Comparison of ENCODE assay signal across 24 cellular contexts in genomic region chr21:31879251-31879650, GRCh38. TPM values are rescaled to one million over a fixed set of nuclear protein-coding genes. Genes with fewer than 3 reads are reported as not detected.
A peak's percentile ranks its signal among the peaks of the same experiment; 100 is the strongest.
DNase-seq lines count a peak whose midpoint lies in the region; ATAC-seq, FAIRE-seq and TF ChIP-seq lines count a peak whose summit lies in the region.
"Had no signal": no experiment of that assay in that cellular context is flagged by ENCODE, and none has a peak within 500 bp of the region (broad histone marks: within the 10 kb centered on the region; RNA-seq: fewer than 3 reads in every experiment).

No MANE protein-coding gene starts in this region.

- TF ChIP-seq CTCF in WERI-Rb-1 (IDR thresholded peaks at IDR 0.05; ENCODE audit: low read depth, low read length), result no peak
- TF ChIP-seq CTCF in PC-3 (conservative IDR thresholded peaks at IDR 0.05; ENCODE audit: low read depth, low read length), result no peak

- peaks cover 18 to 33% of the 10 kb centered on the region in 2 donors for H3K27me3 Mint-ChIP-seq in CD4-positive, alpha-beta memory T cell

- CTCF ChIA-PET in PC-3 (lab: Charles Lee), result no interaction called here
- CTCF ChIA-PET in CD4-positive, alpha-beta memory T cell (lab: Charles Lee; ENCODE audit: partially characterized antibody), result no interaction called here

- H3K4me2 ChIP-seq in PC-3 (ENCODE audit: low read length), result no peak overlapping the region
- H3K4me2 ChIP-seq: SK-N-SH, smooth muscle cell had no signal

- peaks cover 0 to 5% (median 0%) of the 10 kb centered on the region in 4 donors for H3K4me1 Mint-ChIP-seq in CD4-positive, alpha-beta memory T cell
- H3K4me1 Mint-ChIP-seq: activated naive CD8-positive, alpha-beta T cell treated with anti-CD3 and anti-CD28 coated beads for 36 hours had no signal

- 12 to 50% (median 28%) methylated on average over 10 of the region's 10 CpGs for WGBS in small intestine, 3 donors

- FAIRE-seq in small intestine (lab: Jason Lieb, UNC), result no peak
- FAIRE-seq: colon had no signal

- H3K9me2 ChIP-seq in PC-3 (replicated peaks; ENCODE audit: low read length), result no peaks in the 10 kb centered on the region; the same call in 1 of the 2 replicates
- H3K9me2 ChIP-seq: SK-N-SH had no signal

- H3K4me3 ChIP-seq in WERI-Rb-1 (ENCODE audit: low read depth, low read length) (0 out of 2 replicates have a peak overlapping the region, but pooled peaks have one; percentile 0), small intestine (ENCODE audit: low read depth in 1 of 2, low read length in 2 of 2) (no peak overlapping the region), PC-3 (ENCODE audit: low read length) (no peak overlapping the region)
- no peak overlapping the region for H3K4me3 ChIP-seq in CD4-positive, alpha-beta memory T cell (ENCODE audit: low read length in 2 of 2)
- H3K4me3 ChIP-seq: esophagus squamous epithelium, smooth muscle cell, testis had no signal

- H3K4me1 ChIP-seq in small intestine (ENCODE audit: control insufficient read depth in 2 of 2, insufficient read depth in 1 of 2, low read depth in 1 of 2, low read length in 1 of 2) (no peaks in the 10 kb centered on the region), PC-3 (ENCODE audit: insufficient read depth, low read length) (no peaks in the 10 kb centered on the region)
- H3K4me1 ChIP-seq in CD4-positive, alpha-beta memory T cell (ENCODE audit: insufficient read depth, low read length), result no peaks in the 10 kb centered on the region

- H3K27ac Mint-ChIP-seq in CD4-positive, alpha-beta memory T cell, result no peak overlapping the region
- H3K27ac Mint-ChIP-seq: activated naive CD8-positive, alpha-beta T cell treated with anti-CD3 and anti-CD28 coated beads for 36 hours; CD8-positive, alpha-beta memory T cell had no signal

- POLR2A ChIA-PET in PC-3 (lab: Charles Lee; ENCODE audit: unreplicated experiment), result no interaction called here
- POLR2A ChIA-PET in CD4-positive, alpha-beta memory T cell (lab: Charles Lee; ENCODE audit: partially characterized antibody), result no interaction called here

- no peaks in the 10 kb centered on the region for H3K9me3 ChIP-seq in WERI-Rb-1 (ENCODE audit: severe bottlenecking)
- no peaks in the 10 kb centered on the region for H3K9me3 ChIP-seq in small intestine (ENCODE audit: control insufficient read depth, low read depth)
- no peaks in the 10 kb centered on the region for H3K9me3 ChIP-seq in PC-3 (ENCODE audit: low read length)
- no peaks in the 10 kb centered on the region for H3K9me3 ChIP-seq in CD4-positive, alpha-beta memory T cell (ENCODE audit: control insufficient read depth in 1 of 2, low read length in 2 of 2)
- H3K9me3 ChIP-seq: esophagus squamous epithelium, SK-N-SH, testis had no signal

- peak; percentile 38 for ATAC-seq in left colon
- ATAC-seq in PC-3, result no peak

- peaks cover 26% of the 10 kb centered on the region for H3K36me3 ChIP-seq in WERI-Rb-1
- H3K36me3 ChIP-seq in small intestine (ENCODE audit: control insufficient read depth in 2 of 2, insufficient read depth in 2 of 2, low read length in 2 of 2), result no peaks in the 10 kb centered on the region
- H3K36me3 ChIP-seq in PC-3 (ENCODE audit: low read depth, low read length), result no peaks in the 10 kb centered on the region
- H3K36me3 ChIP-seq in CD4-positive, alpha-beta memory T cell (ENCODE audit: insufficient read depth, low read length), result no peaks in the 10 kb centered on the region
- H3K36me3 ChIP-seq: esophagus squamous epithelium had no signal

- no TSS peak for BruUV-seq in PC-3 (replicated peaks; lab: Mats Ljungman, UMichigan)

- no peaks in the 10 kb centered on the region for H4K20me1 ChIP-seq in PC-3 (ENCODE audit: low read length)

- H3K4me3 Mint-ChIP-seq in CD4-positive, alpha-beta memory T cell, result no peak overlapping the region
- H3K4me3 Mint-ChIP-seq: activated naive CD8-positive, alpha-beta T cell treated with anti-CD3 and anti-CD28 coated beads for 36 hours; CD8-positive, alpha-beta memory T cell had no signal

- no peaks in the 10 kb centered on the region for H3F3A ChIP-seq in PC-3 (ENCODE audit: low read length, unreplicated experiment)

- H3K9ac ChIP-seq in PC-3 (ENCODE audit: low read length), result no peak overlapping the region
- H3K9ac ChIP-seq: SK-N-SH had no signal

- H3K79me2 ChIP-seq in PC-3 (ENCODE audit: low read length), result no peaks in the 10 kb centered on the region

- no peaks in the 10 kb centered on the region for H3K36me3 Mint-ChIP-seq in CD4-positive, alpha-beta memory T cell
- H3K36me3 Mint-ChIP-seq: activated naive CD8-positive, alpha-beta T cell treated with anti-CD3 and anti-CD28 coated beads for 36 hours; CD8-positive, alpha-beta memory T cell had no signal

- H3K27me3 ChIP-seq in WERI-Rb-1 (ENCODE audit: insufficient read depth, low read depth, severe bottlenecking), result no peaks in the 10 kb centered on the region
- H3K27me3 ChIP-seq in small intestine (ENCODE audit: control insufficient read depth in 2 of 2, insufficient read depth in 2 of 2, low read length in 2 of 2), result peaks cover 0 to 4% of the 10 kb centered on the region in 2 donors
- peaks cover 79% of the 10 kb centered on the region for H3K27me3 ChIP-seq in PC-3 (ENCODE audit: low read length)
- peaks cover 7% of the 10 kb centered on the region for H3K27me3 ChIP-seq in CD4-positive, alpha-beta memory T cell (ENCODE audit: insufficient read depth, low read length)
- H3K27me3 ChIP-seq: testis had no signal

- peak; percentile 39 for DNase-seq in NCI-H2227 (lab: John Stamatoyannopoulos, UW; ENCODE audit: unreplicated experiment)
- no peak for DNase-seq in WERI-Rb-1
- DNase-seq in left colon, result no peak
- peak; percentile 28 for DNase-seq in small intestine
- DNase-seq in H4 (ENCODE audit: low spot score), result no peak
- no peak for DNase-seq in PC-3
- no peak for DNase-seq in CD4-positive, alpha-beta memory T cell
- DNase-seq: activated CD4-positive, alpha-beta T cell treated with anti-CD3 and anti-CD28 coated beads, Interleukin-2, amount 50 U/mL, for 1 hour; activated CD8-positive, alpha-beta memory T cell treated with anti-CD3 and anti-CD28 coated beads, Interleukin-2, amount 50 U/mL, for 48 hours; activated naive CD8-positive, alpha-beta T cell treated with anti-CD3 and anti-CD28 coated beads for 36 hours; CD8-positive, alpha-beta memory T cell; esophagus squamous epithelium; midbrain; NCI-H1105 treated with DMSO at 0.1 percent for 48 hours; SK-N-SH; stimulated activated CD4-positive, alpha-beta T cell treated with anti-CD3 and anti-CD28 coated beads, Interleukin-4, amount 100 ng/mL, for 1 hour; stimulated activated naive CD4-positive, alpha-beta T cell; testis had no signal

- H3K27ac ChIP-seq in WERI-Rb-1, result peak overlapping the region; percentile 24
- no peak overlapping the region for H3K27ac ChIP-seq in small intestine (ENCODE audit: low read depth in 1 of 2, low read length in 1 of 2)
- H3K27ac ChIP-seq in PC-3 (ENCODE audit: low read length), result no peak overlapping the region
- H3K27ac ChIP-seq in CD4-positive, alpha-beta memory T cell (ENCODE audit: low read depth, low read length), result no peak overlapping the region
- H3K27ac ChIP-seq: esophagus squamous epithelium, testis, VCaP had no signal

- H2AFZ ChIP-seq in PC-3 (ENCODE audit: low read length), result no peak overlapping the region

- H3K9me3 Mint-ChIP-seq in CD4-positive, alpha-beta memory T cell, result peaks cover 0 to 2% (median 0%) of the 10 kb centered on the region in 8 donors
- H3K9me3 Mint-ChIP-seq: activated naive CD8-positive, alpha-beta T cell treated with anti-CD3 and anti-CD28 coated beads for 36 hours had no signal

- intact Hi-C loops in left colon (cut with DNase I, micrococcal nuclease) (no loop called here), PC-3 (cut with micrococcal nuclease) (no loop called here)
- intact Hi-C loops in CD4-positive, alpha-beta memory T cell (cut with micrococcal nuclease), result no loop called here

RNA-seq across cellular contexts. Expression of gene HUNK, which starts 6.4 kb away (rescaled TPM):
- total RNA-seq in left colon, result 1 to 10 TPM; 7.1 to 9.0 TPM
- 1 to 10 TPM; 1.1 to 3.0 (median 1.6) TPM for polyA plus RNA-seq in small intestine
- total RNA-seq in H4 (2014; rRNA removed; shearing (Covaris generic)), result 1.5 and 1.9 TPM in 2 replicates
- total RNA-seq in PC-3 (2014; rRNA removed), result not detected in 2 replicates
- total RNA-seq in CD4-positive, alpha-beta memory T cell, result under 1 TPM; 0.26 to 0.44 TPM
- polyA plus RNA-seq in CD4-positive, alpha-beta memory T cell, result under 1 TPM in 1 of 2 donors, not detected in 1; 0.07 TPM
- total RNA-seq: glomerular endothelial cell; pulmonary artery endothelial cell; T-helper 2 cell treated with Interferon-gamma antibody and Interleukin-4, amounts not matched to agents 100 ng/mL and 5 ng/mL, for 36 hours had no signal

Comparison
In these comparisons a context has a peak if more than half of its experiments do, and no peak if none do; other contexts are left out.
1. DNase-seq: peak in NCI-H2227 (single experiment) and small intestine (single experiment); none in WERI-Rb-1 (single experiment), left colon (0 of 2), H4 (single experiment), PC-3 (single experiment) and CD4-positive, alpha-beta memory T cell (0 of 5).